18 cellular contexts compared by ENCODE assay signal in the genomic region with DNA sequence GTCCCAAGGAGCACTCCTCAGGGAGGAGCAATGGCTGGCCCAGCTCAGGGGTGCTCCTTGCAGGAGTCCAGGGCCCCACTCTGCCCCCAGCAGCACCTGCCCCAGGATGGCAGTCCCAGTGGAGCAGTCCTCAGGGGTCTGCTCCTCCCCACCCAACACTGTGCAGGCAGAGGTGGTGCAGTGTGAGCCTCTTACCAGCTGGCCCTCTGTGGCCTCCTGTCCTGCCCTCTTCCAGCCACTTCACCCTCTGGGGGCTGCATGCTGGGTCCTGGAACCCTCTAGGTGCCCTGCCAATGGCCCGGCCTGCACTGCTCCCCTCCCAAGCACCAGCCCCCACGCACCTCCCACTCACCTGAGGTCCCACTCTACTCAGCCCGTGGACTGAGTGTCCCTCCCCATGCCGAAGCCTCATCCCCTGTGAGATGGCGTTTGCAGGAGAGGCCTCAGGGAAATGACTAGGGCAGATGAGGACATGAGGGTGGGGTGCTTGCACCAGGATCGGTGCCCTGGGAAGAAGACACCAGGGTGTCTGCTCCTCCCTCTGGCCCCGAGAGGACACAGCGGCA.
"Had no signal": no experiment of that assay in that cellular context is flagged by ENCODE, and none has a peak within 500 bp of the region (broad histone marks: within the 10 kb centered on the region; RNA-seq: fewer than 3 reads in every experiment).

No MANE protein-coding gene starts in this region.

- H3K27ac ChIP-seq: body of pancreas, foreskin keratinocyte, SJCRH30, skin epidermis, upper lobe of right lung had no signal

- H3K9me3 Mint-ChIP-seq: activated naive CD8-positive, alpha-beta T cell treated with anti-CD3 and anti-CD28 coated beads for 36 hours; activated T-cell treated with anti-CD3 and anti-CD28 coated beads, Interleukin-2, amount 50 U/mL, for 72 hours; natural killer cell had no signal

- H3K36me3 ChIP-seq: SJCRH30, upper lobe of right lung had no signal

- H3K9me3 ChIP-seq: body of pancreas, upper lobe of right lung had no signal

- H3K4me3 ChIP-seq: body of pancreas, SJCRH30, skin epidermis, upper lobe of right lung had no signal

- H3K4me1 Mint-ChIP-seq: activated naive CD8-positive, alpha-beta T cell treated with anti-CD3 and anti-CD28 coated beads for 36 hours; natural killer cell; T-helper 17 cell had no signal

- DNase-seq: activated CD4-positive, alpha-beta T cell treated with anti-CD3 and anti-CD28 coated beads for 48 hours; activated naive CD8-positive, alpha-beta T cell treated with anti-CD3 and anti-CD28 coated beads for 36 hours; activated T-cell treated with anti-CD3 and anti-CD28 coated beads, Interleukin-2, amount 50 U/mL, for 72 hours; amygdala; body of pancreas; central memory CD4-positive, alpha-beta T cell; cortex of kidney; effector CD4-positive, alpha-beta T cell; foreskin keratinocyte; glutamatergic neuron; natural killer cell; stimulated activated CD4-positive, alpha-beta T cell treated with anti-CD3 and anti-CD28 coated beads, Interleukin-4, amount 100 ng/mL, for 24 hours; stimulated activated naive CD4-positive, alpha-beta T cell; T-helper 17 cell; upper lobe of right lung had no signal

- ATAC-seq: activated T-cell treated with anti-CD3 and anti-CD28 coated beads, Interleukin-2, amount 50 U/mL, for 72 hours; body of pancreas; foreskin keratinocyte; natural killer cell; T-helper 17 cell; upper lobe of right lung; WTC11 had no signal

- H3K27me3 ChIP-seq: SJCRH30, upper lobe of right lung had no signal

- H3K27ac Mint-ChIP-seq: activated naive CD8-positive, alpha-beta T cell treated with anti-CD3 and anti-CD28 coated beads for 36 hours; activated T-cell treated with anti-CD3 and anti-CD28 coated beads, Interleukin-2, amount 50 U/mL, for 72 hours; natural killer cell; T-helper 17 cell; WTC11 had no signal

- H3K4me3 Mint-ChIP-seq: activated naive CD8-positive, alpha-beta T cell treated with anti-CD3 and anti-CD28 coated beads for 36 hours; activated T-cell treated with anti-CD3 and anti-CD28 coated beads, Interleukin-2, amount 50 U/mL, for 72 hours; natural killer cell; T-helper 17 cell; WTC11 had no signal

- H3K36me3 Mint-ChIP-seq: activated naive CD8-positive, alpha-beta T cell treated with anti-CD3 and anti-CD28 coated beads for 36 hours; natural killer cell; WTC11 had no signal

- H3K4me1 ChIP-seq: body of pancreas, foreskin keratinocyte, upper lobe of right lung had no signal
